25 cellular contexts compared by ENCODE assay signal in the genomic region with DNA sequence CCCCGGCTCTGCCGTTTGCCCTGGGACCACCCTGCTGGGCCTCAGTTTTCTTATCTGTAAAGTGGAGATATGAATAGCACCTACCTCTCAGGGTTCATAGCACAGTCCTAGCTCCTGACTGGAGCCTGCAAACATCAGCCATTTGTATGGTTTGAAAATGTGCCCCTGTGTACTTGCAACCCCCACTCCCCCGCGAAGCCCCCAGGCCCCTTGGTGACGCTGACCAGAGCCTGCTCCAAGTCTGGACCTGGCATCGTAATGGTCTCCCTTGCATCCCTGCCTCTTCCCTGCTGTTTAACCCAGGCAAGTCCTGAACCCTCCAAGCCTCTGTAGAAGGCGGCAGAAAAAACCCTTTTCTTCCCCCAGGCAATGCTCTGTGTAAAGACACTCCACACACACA.
DNase-seq lines count a peak whose midpoint lies in the region; ATAC-seq and TF ChIP-seq lines count a peak whose summit lies in the region.
"Had no signal": no experiment of that assay in that cellular context is flagged by ENCODE, and none has a peak within 500 bp of the region (broad histone marks: within the 10 kb centered on the region; RNA-seq: fewer than 3 reads in every experiment).

No MANE protein-coding gene starts in this region.

- no peak overlapping the region for H3K14ac ChIP-seq in mesenchymal stem cell (ENCODE audit: low read length in 2 of 2)

- TF ChIP-seq CTCF in GM23338 (conservative IDR thresholded peaks at IDR 0.05; ENCODE audit: low read depth in 2 of 2) = no peak

- no peak overlapping the region for H2AFZ ChIP-seq in mesenchymal stem cell (ENCODE audit: low read depth, low read length)
- H2AFZ ChIP-seq in GM23338 = no peak overlapping the region
- H2AFZ ChIP-seq: GM23248, PC-9 had no signal

- no peak overlapping the region for H3K4me3 ChIP-seq in mesenchymal stem cell (ENCODE audit: insufficient read depth in 1 of 2, low read depth in 1 of 2, low read length in 2 of 2)
- H3K4me3 ChIP-seq in GM23338 = no peak overlapping the region
- H3K4me3 ChIP-seq: GM23248, PC-9, SJSA1 had no signal

- H3K18ac ChIP-seq in mesenchymal stem cell (ENCODE audit: low read depth in 1 of 2, low read length in 2 of 2) = peak overlapping the region in 1 of 2 experiments; percentile 12

- H4K8ac ChIP-seq in mesenchymal stem cell (ENCODE audit: low read length) = peak overlapping the region; percentile 37

- H3K23ac ChIP-seq in mesenchymal stem cell (ENCODE audit: low read length in 2 of 2) = no peak overlapping the region

- peaks cover 7% of the 10 kb centered on the region for H3K27me3 Mint-ChIP-seq in activated naive CD8-positive, alpha-beta T cell treated with anti-CD3 and anti-CD28 coated beads, Interleukin-2, amount 10 ng/mL, durations not matched to agents 7 days and 5 days
- H3K27me3 Mint-ChIP-seq in activated naive CD8-positive, alpha-beta T cell treated with anti-CD3 and anti-CD28 coated beads for 36 hours = peaks cover 10% of the 10 kb centered on the region
- peaks cover 8% of the 10 kb centered on the region for H3K27me3 Mint-ChIP-seq in GM23338 (ENCODE audit: insufficient read depth, low read depth, poor library complexity)
- H3K27me3 Mint-ChIP-seq: CD4-positive, CD25-positive, alpha-beta regulatory T cell had no signal

- H3K27ac ChIP-seq in mesenchymal stem cell (ENCODE audit: low read length, poor library complexity, severe bottlenecking) (no peak overlapping the region), GM23338 (ENCODE audit: low read depth) (no peak overlapping the region)
- H3K27ac ChIP-seq: GM23248, PC-9, SJSA1 had no signal

- H2BK12ac ChIP-seq in mesenchymal stem cell (ENCODE audit: low read length in 2 of 2) = no peak overlapping the region

- 53% methylated on average over 7 of the region's 7 CpGs for WGBS in mesenchymal stem cell

- no peak overlapping the region for H3K9ac ChIP-seq in mesenchymal stem cell (ENCODE audit: low read length)
- H3K9ac ChIP-seq: GM23248 had no signal

- DNase-seq in activated naive CD8-positive, alpha-beta T cell treated with anti-CD3 and anti-CD28 coated beads, Interleukin-2, amount 10 ng/mL, durations not matched to agents 7 days and 5 days = peak; percentile 2
- no peak for DNase-seq in activated naive CD8-positive, alpha-beta T cell treated with anti-CD3 and anti-CD28 coated beads for 36 hours
- DNase-seq in mesenchymal stem cell = no peak
- DNase-seq in sciatic nerve (ENCODE audit: low spot score) = peak; percentile 28
- DNase-seq in GM23338 (ENCODE audit: low spot score) = no peak
- DNase-seq in NCI-H510A treated with DMSO at 0.1 percent for 48 hours (lab: John Stamatoyannopoulos, UW) = no peak
- no peak for DNase-seq in NCI-H2171 treated with DMSO at 0.1 percent for 48 hours (lab: John Stamatoyannopoulos, UW)
- DNase-seq in stimulated activated naive CD4-positive, alpha-beta T cell (lab: John Stamatoyannopoulos, UW) = no peak
- DNase-seq: 8988T; ACHN; CD4-positive, CD25-positive, alpha-beta regulatory T cell; GM23248; H9; Karpas-422; NCI-H1092 treated with DMSO at 0.1 percent for 48 hours; NCI-H1436; NCI-H187; NCI-H2081 treated with DMSO at 0.1 percent for 48 hours; NCI-H2171; NCI-H524 treated with DMSO at 0.1 percent for 48 hours; NCI-H774; NK-92 treated with Interleukin-12 subunit alpha and Interleukin-12 subunit beta, amount 100 ng/mL, for 24 hours; PC-9; Right ventricle myocardium superior had no signal

- peak overlapping the region; percentile 34 for H2BK120ac ChIP-seq in mesenchymal stem cell (ENCODE audit: low read depth, low read length)

- no peak overlapping the region for H3K4me2 ChIP-seq in mesenchymal stem cell (ENCODE audit: low read length, poor library complexity, severe bottlenecking)
- H3K4me2 ChIP-seq in GM23338 = no peak overlapping the region
- H3K4me2 ChIP-seq: PC-9 had no signal

- no peaks in the 10 kb centered on the region for H3K79me2 ChIP-seq in GM23338 (replicated peaks; ENCODE audit: insufficient read depth)

- H3F3A ChIP-seq in GM23338 (replicated peaks; ENCODE audit: low read depth) = no peaks in the 10 kb centered on the region

- no peak overlapping the region for H3K27ac Mint-ChIP-seq in activated naive CD8-positive, alpha-beta T cell treated with anti-CD3 and anti-CD28 coated beads, Interleukin-2, amount 10 ng/mL, durations not matched to agents 7 days and 5 days
- no peak overlapping the region for H3K27ac Mint-ChIP-seq in activated naive CD8-positive, alpha-beta T cell treated with anti-CD3 and anti-CD28 coated beads for 36 hours
- no peak overlapping the region for H3K27ac Mint-ChIP-seq in GM23338

- no peak overlapping the region for H2BK15ac ChIP-seq in mesenchymal stem cell (ENCODE audit: low read depth, poor library complexity, severe bottlenecking)

- H4K91ac ChIP-seq in mesenchymal stem cell (ENCODE audit: low read length) = peak overlapping the region; percentile 61

- H3K4me1 Mint-ChIP-seq in activated naive CD8-positive, alpha-beta T cell treated with anti-CD3 and anti-CD28 coated beads, Interleukin-2, amount 10 ng/mL, durations not matched to agents 7 days and 5 days = no peaks in the 10 kb centered on the region
- no peaks in the 10 kb centered on the region for H3K4me1 Mint-ChIP-seq in activated naive CD8-positive, alpha-beta T cell treated with anti-CD3 and anti-CD28 coated beads for 36 hours
- H3K4me1 Mint-ChIP-seq in GM23338 = no peaks in the 10 kb centered on the region
- H3K4me1 Mint-ChIP-seq: CD4-positive, CD25-positive, alpha-beta regulatory T cell had no signal

- H3K4me1 ChIP-seq in mesenchymal stem cell (ENCODE audit: control insufficient read depth, insufficient read depth, low read depth, low read length) (no peaks in the 10 kb centered on the region), GM23338 (ENCODE audit: insufficient read depth) (no peaks in the 10 kb centered on the region)

- no peak for ATAC-seq in activated naive CD8-positive, alpha-beta T cell treated with anti-CD3 and anti-CD28 coated beads, Interleukin-2, amount 10 ng/mL, durations not matched to agents 7 days and 5 days (ENCODE audit: low read depth)
- no peak for ATAC-seq in sciatic nerve
- ATAC-seq in GM23338 = no peak

- H3K27me3 ChIP-seq in mesenchymal stem cell (ENCODE audit: control insufficient read depth in 1 of 2, insufficient read depth in 1 of 2, low read length in 2 of 2) = peaks cover 3 to 39% of the 10 kb centered on the region in 2 experiments
- no peaks in the 10 kb centered on the region for H3K27me3 ChIP-seq in GM23338 (ENCODE audit: insufficient read depth)
- H3K27me3 ChIP-seq: SJSA1 had no signal

- H3K4me3 Mint-ChIP-seq in activated naive CD8-positive, alpha-beta T cell treated with anti-CD3 and anti-CD28 coated beads, Interleukin-2, amount 10 ng/mL, durations not matched to agents 7 days and 5 days = no peak overlapping the region
- no peak overlapping the region for H3K4me3 Mint-ChIP-seq in activated naive CD8-positive, alpha-beta T cell treated with anti-CD3 and anti-CD28 coated beads for 36 hours
- no peak overlapping the region for H3K4me3 Mint-ChIP-seq in GM23338
- H3K4me3 Mint-ChIP-seq: H9 had no signal

- H3K36me3 ChIP-seq in mesenchymal stem cell (ENCODE audit: control insufficient read depth in 1 of 2, insufficient read depth in 2 of 2, low read depth in 1 of 2, low read length in 2 of 2) = no peaks in the 10 kb centered on the region
- H3K36me3 ChIP-seq in GM23338 (ENCODE audit: insufficient read depth) = no peaks in the 10 kb centered on the region
- H3K36me3 ChIP-seq: SJSA1 had no signal

- peaks cover 17% of the 10 kb centered on the region for H3K9me3 Mint-ChIP-seq in activated naive CD8-positive, alpha-beta T cell treated with anti-CD3 and anti-CD28 coated beads, Interleukin-2, amount 10 ng/mL, durations not matched to agents 7 days and 5 days
- H3K9me3 Mint-ChIP-seq in activated naive CD8-positive, alpha-beta T cell treated with anti-CD3 and anti-CD28 coated beads for 36 hours = peaks cover 11% of the 10 kb centered on the region
- H3K9me3 Mint-ChIP-seq in GM23338 = peaks cover 16% of the 10 kb centered on the region; the same call in 2 of the 3 replicates

- no peak overlapping the region for H2BK5ac ChIP-seq in mesenchymal stem cell (ENCODE audit: low read depth, low read length, poor library complexity, severe bottlenecking)

- H4K20me1 ChIP-seq in GM23338 (replicated peaks; ENCODE audit: insufficient read depth) = no peaks in the 10 kb centered on the region

- no peaks in the 10 kb centered on the region for H3K79me1 ChIP-seq in mesenchymal stem cell (replicated peaks; ENCODE audit: low read length, poor library complexity, severe bottlenecking)

- no peaks in the 10 kb centered on the region for H3K9me2 ChIP-seq in GM23338 (ENCODE audit: insufficient read depth)

- H3K9me3 ChIP-seq in mesenchymal stem cell (ENCODE audit: control insufficient read depth, low read length) = peaks cover 23% of the 10 kb centered on the region

- intact Hi-C loops in sciatic nerve (cut with DNase I) = no loop called here

- POLR2A ChIA-PET in activated naive CD8-positive, alpha-beta T cell treated with anti-CD3 and anti-CD28 coated beads, Interleukin-2, amount 10 ng/mL, durations not matched to agents 7 days and 5 days (lab: Charles Lee) = no interaction called here

- H2AK5ac ChIP-seq in mesenchymal stem cell (ENCODE audit: low read length, severe bottlenecking) = no peak overlapping the region

- no peak overlapping the region for H3K4ac ChIP-seq in mesenchymal stem cell (ENCODE audit: low read depth in 1 of 2, low read length in 2 of 2)

- H3K36me3 Mint-ChIP-seq in activated naive CD8-positive, alpha-beta T cell treated with anti-CD3 and anti-CD28 coated beads, Interleukin-2, amount 10 ng/mL, durations not matched to agents 7 days and 5 days = peaks cover 2% of the 10 kb centered on the region
- peaks cover 3% of the 10 kb centered on the region for H3K36me3 Mint-ChIP-seq in activated naive CD8-positive, alpha-beta T cell treated with anti-CD3 and anti-CD28 coated beads for 36 hours
- H3K36me3 Mint-ChIP-seq in GM23338 (ENCODE audit: low read depth) = 0 out of 3 replicates have a peak, but pooled peaks cover 4% of the 10 kb centered on the region
- H3K36me3 Mint-ChIP-seq: CD4-positive, CD25-positive, alpha-beta regulatory T cell had no signal

TF ChIP-seq in GM23338, 12 proteins besides CTCF, POLR2A, EP300 and RAD21 (continues in another document):
- no peak for TF ChIP-seq ZNF331 (CRISPR knock-in tag; IDR thresholded peaks at IDR 0.05; ENCODE audit: low read depth)
- TF ChIP-seq, protein P1, sequence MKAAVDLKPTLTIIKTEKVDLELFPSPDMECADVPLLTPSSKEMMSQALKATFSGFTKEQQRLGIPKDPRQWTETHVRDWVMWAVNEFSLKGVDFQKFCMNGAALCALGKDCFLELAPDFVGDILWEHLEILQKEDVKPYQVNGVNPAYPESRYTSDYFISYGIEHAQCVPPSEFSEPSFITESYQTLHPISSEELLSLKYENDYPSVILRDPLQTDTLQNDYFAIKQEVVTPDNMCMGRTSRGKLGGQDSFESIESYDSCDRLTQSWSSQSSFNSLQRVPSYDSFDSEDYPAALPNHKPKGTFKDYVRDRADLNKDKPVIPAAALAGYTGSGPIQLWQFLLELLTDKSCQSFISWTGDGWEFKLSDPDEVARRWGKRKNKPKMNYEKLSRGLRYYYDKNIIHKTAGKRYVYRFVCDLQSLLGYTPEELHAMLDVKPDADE (IDR thresholded peaks at IDR 0.05) = no peak
- TF ChIP-seq ZNF114 (CRISPR knock-in tag; IDR thresholded peaks at IDR 0.05) = no peak
- TF ChIP-seq EZH2 (IDR thresholded peaks at IDR 0.05; ENCODE audit: low read depth, unreplicated experiment) = no peak

Comparison
In these comparisons a context has a peak if more than half of its experiments do, and no peak if none do; other contexts are left out.
1. DNase-seq: peak in activated naive CD8-positive, alpha-beta T cell treated with anti-CD3 and anti-CD28 coated beads, Interleukin-2, amount 10 ng/mL, durations not matched to agents 7 days and 5 days (single experiment) and sciatic nerve (single experiment); none in activated naive CD8-positive, alpha-beta T cell treated with anti-CD3 and anti-CD28 coated beads for 36 hours (single experiment), mesenchymal stem cell (single experiment), GM23338 (single experiment), NCI-H510A treated with DMSO at 0.1 percent for 48 hours (single experiment), NCI-H2171 treated with DMSO at 0.1 percent for 48 hours (single experiment) and stimulated activated naive CD4-positive, alpha-beta T cell (0 of 6).